18 cellular contexts compared by ENCODE assay signal in genomic region chr2:3427272-3427671, GRCh38. TPM values are rescaled to one million over a fixed set of nuclear protein-coding genes. Genes with fewer than 3 reads are reported as not detected.
DNase-seq lines count a peak whose midpoint lies in the region; ATAC-seq and TF ChIP-seq lines count a peak whose summit lies in the region.
"Had no signal": no experiment of that assay in that cellular context is flagged by ENCODE, and none has a peak within 500 bp of the region (broad histone marks: within the 10 kb centered on the region; RNA-seq: fewer than 3 reads in every experiment).

No MANE protein-coding gene starts in this region.

- no peak overlapping the region for H4K91ac ChIP-seq in H9 (ENCODE audit: insufficient read length, low read depth, low read length)

- no peaks in the 10 kb centered on the region for H3K27me3 ChIP-seq in H9 (ENCODE audit: insufficient read depth, low read length)
- no peaks in the 10 kb centered on the region for H3K27me3 ChIP-seq in Karpas-422 (ENCODE audit: low read length)

- no peak overlapping the region for H2BK120ac ChIP-seq in H9 (ENCODE audit: low read depth, low read length, poor library complexity, severe bottlenecking)

- no peak overlapping the region for H2AK5ac ChIP-seq in H9 (ENCODE audit: insufficient read length, low read length)

- TF ChIP-seq CTCF in GM12865 (IDR thresholded peaks at IDR 0.05; ENCODE audit: insufficient read depth, low read depth, low read length, missing control alignments) (no peak), H9 (conservative IDR thresholded peaks at IDR 0.05) (no peak)

- no peaks in the 10 kb centered on the region for H3K9me3 Mint-ChIP-seq in H9
- H3K9me3 Mint-ChIP-seq: HFFc6; naive thymus-derived CD4-positive, alpha-beta T cell had no signal

- H3K27ac ChIP-seq in H9 (ENCODE audit: insufficient read length, low read depth, low read length) (no peak overlapping the region), Karpas-422 (ENCODE audit: low read length) (no peak overlapping the region)
- H3K27ac ChIP-seq: SK-N-MC had no signal

- H3K4me3 ChIP-seq in GM12865 (ENCODE audit: low read depth, low read length) (no peak overlapping the region), Karpas-422 (ENCODE audit: low read length) (no peak overlapping the region)
- H3K4me3 ChIP-seq: SK-N-MC had no signal

- H2BK5ac ChIP-seq in H9 (ENCODE audit: insufficient read length, low read length) = no peak overlapping the region

- no peak overlapping the region for H3T11ph ChIP-seq in H9 (ENCODE audit: low read length)

- H4K8ac ChIP-seq in H9 (replicated peaks; ENCODE audit: insufficient read length, low read depth, low read length) = no peak overlapping the region

- H2BK12ac ChIP-seq in H9 (ENCODE audit: insufficient read length, low read depth, low read length) = no peak overlapping the region

- no peak overlapping the region for H3K14ac ChIP-seq in H9 (ENCODE audit: insufficient read depth, low read length)

- no peak overlapping the region for H3K23ac ChIP-seq in H9 (ENCODE audit: insufficient read length, low read depth, low read length)

- H3K18ac ChIP-seq in H9 (ENCODE audit: insufficient read length, low read depth, low read length) = no peak overlapping the region

- no peak overlapping the region for H3K56ac ChIP-seq in H9 (ENCODE audit: insufficient read length, low read depth, low read length)

- no peak overlapping the region for H3K9ac ChIP-seq in H9 (ENCODE audit: extremely low read depth, insufficient read length, low read length)
- H3K9ac ChIP-seq in Karpas-422 (ENCODE audit: low read length) = no peak overlapping the region

- H3K4me2 ChIP-seq in H9 (ENCODE audit: insufficient read depth, insufficient read length, low read length) (no peak overlapping the region), Karpas-422 (ENCODE audit: low read depth, low read length, poor library complexity, severe bottlenecking) (no peak overlapping the region)

- H3K4me1 Mint-ChIP-seq in H9 = no peaks in the 10 kb centered on the region; a peak in 1 of 4 replicates

- H3K23me2 ChIP-seq in H9 (ENCODE audit: insufficient read length, low read depth, low read length, poor library complexity, severe bottlenecking) = no peaks in the 10 kb centered on the region

- H2BK15ac ChIP-seq in H9 (ENCODE audit: low read depth, low read length) = no peak overlapping the region

- no peaks in the 10 kb centered on the region for H4K20me1 ChIP-seq in H9 (ENCODE audit: control insufficient read depth, insufficient read depth, insufficient read length)
- H4K20me1 ChIP-seq in Karpas-422 (ENCODE audit: insufficient read depth, low read depth, low read length) = no peaks in the 10 kb centered on the region; the same call in 1 of the 2 replicates

- H3K9me2 ChIP-seq in Karpas-422 (replicated peaks; ENCODE audit: insufficient read depth, low read length) = no peaks in the 10 kb centered on the region

- H3K36me3 Mint-ChIP-seq in H9 (ENCODE audit: insufficient read depth in 1 of 3, low read depth in 3 of 3) = peaks cover 15 to 48% (median 35%) of the 10 kb centered on the region in 3 experiments; a peak in 6 of 7 replicates

- H3K36me3 ChIP-seq in Karpas-422 (ENCODE audit: insufficient read depth, low read length) = peaks cover 29% of the 10 kb centered on the region

- no peak overlapping the region; a peak in 1 of 7 replicates for H3K27ac Mint-ChIP-seq in H9
- H3K27ac Mint-ChIP-seq: activated CD8-positive, alpha-beta memory T cell treated with anti-CD3 and anti-CD28 coated beads, Interleukin-2, amount 10 ng/mL, durations not matched to agents 7 days and 5 days; HFFc6; naive thymus-derived CD4-positive, alpha-beta T cell had no signal

- H3K4ac ChIP-seq in H9 (ENCODE audit: low read depth, low read length) = no peak overlapping the region

- H2AFZ ChIP-seq in H9 (ENCODE audit: low read length) = no peak overlapping the region
- no peak overlapping the region for H2AFZ ChIP-seq in Karpas-422 (ENCODE audit: low read length)

- H3K79me2 ChIP-seq in H9 (ENCODE audit: insufficient read depth, low read length) (no peaks in the 10 kb centered on the region), Karpas-422 (ENCODE audit: low read length) (peaks cover 19% of the 10 kb centered on the region)

- ATAC-seq in GM19043 (IDR thresholded peaks at IDR 0.05; ENCODE audit: low read depth, unreplicated experiment) (peak; percentile 54), HG02759 (IDR thresholded peaks at IDR 0.05; ENCODE audit: unreplicated experiment) (peak; percentile 53), HG03571 (IDR thresholded peaks at IDR 0.05; ENCODE audit: unreplicated experiment) (peak; percentile 78)
- ATAC-seq: activated CD8-positive, alpha-beta memory T cell treated with anti-CD3 and anti-CD28 coated beads, Interleukin-2, amount 10 ng/mL, durations not matched to agents 7 days and 5 days; left ventricle myocardium superior; naive thymus-derived CD4-positive, alpha-beta T cell had no signal

- H3K79me1 ChIP-seq in H9 (ENCODE audit: insufficient read depth, low read depth, low read length, poor library complexity, severe bottlenecking) = no peaks in the 10 kb centered on the region

- no peaks in the 10 kb centered on the region for H3K27me3 Mint-ChIP-seq in H9 (ENCODE audit: low read depth)
- H3K27me3 Mint-ChIP-seq: activated CD8-positive, alpha-beta memory T cell treated with anti-CD3 and anti-CD28 coated beads, Interleukin-2, amount 10 ng/mL, durations not matched to agents 7 days and 5 days; naive thymus-derived CD4-positive, alpha-beta T cell had no signal

- H3K4me1 ChIP-seq in H9 (ENCODE audit: insufficient read depth, low read length) (no peaks in the 10 kb centered on the region), Karpas-422 (ENCODE audit: low read length) (peaks cover 7% of the 10 kb centered on the region)

- no peak overlapping the region for H3K4me3 Mint-ChIP-seq in H9
- H3K4me3 Mint-ChIP-seq: activated CD8-positive, alpha-beta memory T cell treated with anti-CD3 and anti-CD28 coated beads, Interleukin-2, amount 10 ng/mL, durations not matched to agents 7 days and 5 days; HFFc6; naive thymus-derived CD4-positive, alpha-beta T cell had no signal

- WGBS in H9 (ENCODE audit: extremely low coverage, insufficient read length, low lambda C conversion rate) = no CpG with 5 or more reads among the region's 6 CpGs

- no peaks in the 10 kb centered on the region for H3K9me3 ChIP-seq in H9 (ENCODE audit: control insufficient read depth, low read depth, low read length)
- H3K9me3 ChIP-seq in Karpas-422 (ENCODE audit: low read length) = no peaks in the 10 kb centered on the region

- no peak overlapping the region for H4K5ac ChIP-seq in H9 (ENCODE audit: insufficient read length, low read depth, low read length)

- peak; percentile 87 for DNase-seq in GM12865 (ENCODE audit: low read depth)
- no peak for DNase-seq in H9
- DNase-seq in NCI-H2029 (lab: John Stamatoyannopoulos, UW) = no peak
- DNase-seq in Karpas-422 = no peak
- no peak for DNase-seq in HK-2 (ENCODE audit: unreplicated experiment)
- DNase-seq: activated CD8-positive, alpha-beta memory T cell treated with anti-CD3 and anti-CD28 coated beads, Interleukin-2, amount 10 ng/mL, durations not matched to agents 7 days and 5 days; activated naive CD4-positive, alpha-beta T cell treated with Interleukin-2 at 50 U/mL for 16 hours; DMS 273 treated with DMSO at 0.1 percent for 48 hours; HFFc6; left ventricle myocardium superior; naive thymus-derived CD4-positive, alpha-beta T cell; NCI-H2081 treated with DMSO at 0.1 percent for 48 hours; stimulated activated CD4-positive, alpha-beta T cell treated with anti-CD3 and anti-CD28 coated beads, Interleukin-1b, Interleukin-23, amount 100 ng/mL, for 48 hours; trophoblast cell had no signal

- H2BK20ac ChIP-seq in H9 (ENCODE audit: low read depth, low read length, poor library complexity, severe bottlenecking) = no peak overlapping the region

RNA-seq across cellular contexts. Expression of gene TRAPPC12, which starts 47.8 kb away (rescaled TPM):
- total RNA-seq in H9 (2021) = 79.3 and 86.0 TPM in 2 replicates
- total RNA-seq in Karpas-422 (2014; rRNA removed; shearing (Covaris generic); ENCODE audit: low replicate concordance) = 69.1 and 92.5 TPM in 2 replicates

RNA-seq across cellular contexts. Expression of gene EIPR1, which starts 49.7 kb away (rescaled TPM):
- 27.6 and 27.8 TPM in 2 replicates for total RNA-seq in H9 (2021)
- 40.4 and 80.8 TPM in 2 replicates for total RNA-seq in Karpas-422 (2014; rRNA removed; shearing (Covaris generic); ENCODE audit: low replicate concordance)
